Comparison of ENCODE assay signal across 8 cellular contexts in genomic region chr13:49606747-49607648, GRCh38. TPM values are rescaled to one million over a fixed set of nuclear protein-coding genes. Genes with fewer than 3 reads are reported as not detected.
DNase-seq lines count a peak whose midpoint lies in the region; ATAC-seq and TF ChIP-seq lines count a peak whose summit lies in the region.

No MANE protein-coding gene starts in this region.

- peak overlapping the region; percentile 84 for H3K4me2 ChIP-seq in parathyroid adenoma (ENCODE audit: low read length)

- no peak overlapping the region for H3K27ac Mint-ChIP-seq in glutamatergic neuron (ENCODE audit: unreplicated experiment)

- H3K4me3 Mint-ChIP-seq in glutamatergic neuron (ENCODE audit: unreplicated experiment): no peak overlapping the region

- peak; percentile 81 for DNase-seq in GM10266 (ENCODE audit: extremely low spot score)
- peak; percentile 81 for DNase-seq in NCI-H1105 treated with DMSO at 0.1 percent for 48 hours (lab: John Stamatoyannopoulos, UW)
- DNase-seq in activated naive CD4-positive, alpha-beta T cell treated with anti-CD3 and anti-CD28 coated beads, Interleukin-2, amount 50 U/mL, for 16 hours: peak; percentile 82
- peak; percentile 81 for DNase-seq in glutamatergic neuron
- peak; percentile 90 to 93 for DNase-seq in thyroid gland

- no peaks in the 10 kb centered on the region for H3K36me3 Mint-ChIP-seq in glutamatergic neuron (ENCODE audit: unreplicated experiment)

- no peaks in the 10 kb centered on the region for H3K36me3 ChIP-seq in parathyroid adenoma (ENCODE audit: control insufficient read depth, insufficient read depth, low read length)
- H3K36me3 ChIP-seq in thyroid gland: no peaks in the 10 kb centered on the region

- H3K4me1 Mint-ChIP-seq in glutamatergic neuron (ENCODE audit: low read depth, unreplicated experiment): peaks cover 4% of the 10 kb centered on the region

- no peaks in the 10 kb centered on the region for H3K4me1 ChIP-seq in parathyroid adenoma
- H3K4me1 ChIP-seq in thyroid gland: peaks cover 7 to 17% of the 10 kb centered on the region in 2 donors

- no peaks in the 10 kb centered on the region for H3K9me3 Mint-ChIP-seq in glutamatergic neuron (ENCODE audit: unreplicated experiment)

- 27 to 28% methylated on average over 15 of the region's 15 CpGs for WGBS in thyroid gland, 2 donors

- H3K79me2 ChIP-seq in parathyroid adenoma: no peaks in the 10 kb centered on the region

- H3K27me3 ChIP-seq in parathyroid adenoma (ENCODE audit: control insufficient read depth, insufficient read depth, low read length) (no peaks in the 10 kb centered on the region), thyroid gland (no peaks in the 10 kb centered on the region)

- H3K27ac ChIP-seq in parathyroid adenoma (no peak overlapping the region), thyroid gland (peak overlapping the region in 2 of 3 donors; percentile 3 to 41)

- H3K4me3 ChIP-seq in parathyroid adenoma (ENCODE audit: low read depth, low read length): peak overlapping the region; percentile 49
- H3K4me3 ChIP-seq in thyroid gland (replicated peaks in 1 of 3): no peak overlapping the region

- H3K9ac ChIP-seq in parathyroid adenoma: no peak overlapping the region

- intact Hi-C loops in thyroid gland (cut with DNase I): loop anchor here (5.0 kb wide), 1 partner anchor 305 kb away; no protein-coding TSS in a partner anchor

- no peak for TF ChIP-seq POLR2A in thyroid gland (IDR thresholded peaks at IDR 0.05)

- no peaks in the 10 kb centered on the region for H3K27me3 Mint-ChIP-seq in glutamatergic neuron (ENCODE audit: unreplicated experiment)

- H3K9me3 ChIP-seq in parathyroid adenoma (ENCODE audit: control insufficient read depth, low read length) (no peaks in the 10 kb centered on the region), thyroid gland (no peaks in the 10 kb centered on the region)

- ATAC-seq in HG02642 (IDR thresholded peaks at IDR 0.05; ENCODE audit: poor library complexity, unreplicated experiment) (peak; percentile 94), SK-N-SH treated with all-trans-retinoic acid at 6 μM for 48 hours (peak; percentile 100)

- H2AFZ ChIP-seq in parathyroid adenoma: peak overlapping the region; percentile 69

- TF ChIP-seq CTCF in GM10266 (IDR thresholded peaks at IDR 0.05; ENCODE audit: control insufficient read depth, insufficient read depth, low read depth, missing control alignments) (peak; percentile 81), glutamatergic neuron (IDR thresholded peaks at IDR 0.05; ENCODE audit: partially characterized antibody, unreplicated experiment) (peak; percentile 21), parathyroid adenoma (IDR thresholded peaks at IDR 0.05) (peak; percentile 68), thyroid gland (IDR thresholded peaks at IDR 0.05) (peak; percentile 36 to 85 (median 70))

TF ChIP-seq in SK-N-SH treated with all-trans-retinoic acid at 6 μM for 48 hours, 23 proteins besides CTCF, POLR2A, EP300 and RAD21:
- TF ChIP-seq CSDC2 (CRISPR knock-in tag; IDR thresholded peaks at IDR 0.05): no peak
- TF ChIP-seq ZNF8 (CRISPR knock-in tag; IDR thresholded peaks at IDR 0.05): no peak
- TF ChIP-seq TSHZ2 (CRISPR knock-in tag; IDR thresholded peaks at IDR 0.05): no peak
- no peak for TF ChIP-seq TCF4 (CRISPR knock-in tag; IDR thresholded peaks at IDR 0.05; ENCODE audit: borderline replicate concordance)
- TF ChIP-seq SNAI2 (CRISPR knock-in tag; IDR thresholded peaks at IDR 0.05): no peak
- no peak for TF ChIP-seq CREB5 (CRISPR knock-in tag; IDR thresholded peaks at IDR 0.05; ENCODE audit: low read depth)
- no peak for TF ChIP-seq CSRNP3 (CRISPR knock-in tag; IDR thresholded peaks at IDR 0.05)
- TF ChIP-seq ZNF70 (CRISPR knock-in tag; IDR thresholded peaks at IDR 0.05): no peak
- TF ChIP-seq ZFP3 (CRISPR knock-in tag; IDR thresholded peaks at IDR 0.05): no peak
- TF ChIP-seq ESRRG (CRISPR knock-in tag; IDR thresholded peaks at IDR 0.05): no peak
- no peak for TF ChIP-seq RARB (CRISPR knock-in tag; IDR thresholded peaks at IDR 0.05)

RNA-seq across cellular contexts. Expression of gene ARL11, which starts 21.3 kb away (rescaled TPM):
- total RNA-seq in glutamatergic neuron (ENCODE audit: unreplicated experiment) (not detected), thyroid gland (1 to 10 TPM in 1 of 4 donors, under 1 TPM in 3; 0.33 to 1.2 (median 0.43) TPM)

RNA-seq across cellular contexts. Expression of gene RCBTB1, which starts 21.6 kb away (rescaled TPM):
- total RNA-seq in glutamatergic neuron (ENCODE audit: unreplicated experiment): 46.1 TPM
- total RNA-seq in thyroid gland: 100 to 1,000 TPM in 2 of 4 donors, 10 to 100 TPM in 2; 82.2 to 172 (median 98.0) TPM

Comparison
In these comparisons a context has a peak if more than half of its experiments do, and no peak if none do; other contexts are left out.
1. CTCF ChIP-seq: peak in every context shown above with its lines; median percentile 81 in GM10266; 70 in thyroid gland; 68 in parathyroid adenoma; 21 in glutamatergic neuron.